ENCODE assay signal across 27 cellular contexts in genomic region chr1:82398357-82398756, GRCh38.
"Had no signal": no experiment of that assay in that cellular context is flagged by ENCODE, and none has a peak within 500 bp of the region (broad histone marks: within the 10 kb centered on the region; RNA-seq: fewer than 3 reads in every experiment).

No MANE protein-coding gene starts in this region.

- H3K4me3 Mint-ChIP-seq: activated CD4-positive, alpha-beta memory T cell treated with anti-CD3 and anti-CD28 coated beads, Interleukin-2, amount 10 ng/mL, durations not matched to agents 7 days and 5 days; activated CD4-positive, alpha-beta T cell treated with anti-CD3 and anti-CD28 coated beads, Interleukin-2, amount 10 ng/mL, durations not matched to agents 24 days and 14 days; activated CD8-positive, alpha-beta memory T cell treated with anti-CD3 and anti-CD28 coated beads, Interleukin-2, amount 10 ng/mL, durations not matched to agents 7 days and 5 days; activated naive CD4-positive, alpha-beta T cell treated with anti-CD3 and anti-CD28 coated beads, Interleukin-2, amount 10 ng/mL, durations not matched to agents 7 days and 5 days; memory B cell; nephron; stimulated activated naive CD8-positive, alpha-beta T cell treated with anti-CD3 and anti-CD28 coated beads, Interleukin-15, Interleukin-2, amounts not matched to agents 100 ng/mL and 50 ng/mL, for 24 hours; T-helper 17 cell had no signal

- H3K27ac ChIP-seq: body of pancreas, dorsolateral prefrontal cortex, epithelial cell of prostate, pancreas, psoas muscle, thyroid gland had no signal

- H3K36me3 ChIP-seq: pancreas, thyroid gland had no signal

- H3K4me3 ChIP-seq: body of pancreas, dorsolateral prefrontal cortex, pancreas, psoas muscle, thyroid gland had no signal

- H3K27me3 ChIP-seq: body of pancreas, pancreas, thyroid gland had no signal

- H3K9me3 Mint-ChIP-seq: activated CD4-positive, alpha-beta T cell treated with anti-CD3 and anti-CD28 coated beads, Interleukin-2, amount 10 ng/mL, durations not matched to agents 24 days and 14 days; activated naive CD4-positive, alpha-beta T cell treated with anti-CD3 and anti-CD28 coated beads, Interleukin-2, amount 10 ng/mL, durations not matched to agents 7 days and 5 days; memory B cell; nephron; stimulated activated naive CD8-positive, alpha-beta T cell treated with anti-CD3 and anti-CD28 coated beads, Interleukin-15, Interleukin-2, amounts not matched to agents 100 ng/mL and 50 ng/mL, for 24 hours had no signal

- H3K9me3 ChIP-seq: body of pancreas, pancreas, psoas muscle, thyroid gland had no signal

- DNase-seq: activated CD4-positive, alpha-beta memory T cell treated with anti-CD3 and anti-CD28 coated beads, Interleukin-2, amount 10 ng/mL, durations not matched to agents 7 days and 5 days; activated CD4-positive, alpha-beta T cell treated with anti-CD3 and anti-CD28 coated beads, Interleukin-2, amount 10 ng/mL, durations not matched to agents 24 days and 14 days; activated CD8-positive, alpha-beta memory T cell treated with anti-CD3 and anti-CD28 coated beads, Interleukin-2, amount 10 ng/mL, durations not matched to agents 7 days and 5 days; activated effector memory CD4-positive, alpha-beta T cell treated with anti-CD3 and anti-CD28 coated beads, Interleukin-2, amount 50 U/mL, for 16 hours; activated naive CD4-positive, alpha-beta T cell treated with anti-CD3 and anti-CD28 coated beads, Interleukin-2, amount 10 ng/mL, durations not matched to agents 7 days and 5 days; activated T-cell treated with anti-CD3 and anti-CD28 coated beads for 4 hours; amygdala; body of pancreas; central memory CD4-positive, alpha-beta T cell; dorsolateral prefrontal cortex; hippocampal formation; left ventricle myocardium superior; pancreas; psoas muscle; right cardiac atrium; stimulated activated CD4-positive, alpha-beta T cell treated with anti-CD3 and anti-CD28 coated beads, Interleukin-12 subunit alpha, Interleukin-12 subunit beta, amount 100 ng/mL, for 4 hours; stimulated activated CD4-positive, alpha-beta T cell treated with anti-CD3 and anti-CD28 coated beads, Interleukin-4, amount 100 ng/mL, for 4 hours; substantia nigra; SW 1271; T-helper 17 cell; thyroid gland had no signal

- H3K4me1 Mint-ChIP-seq: activated CD4-positive, alpha-beta memory T cell treated with anti-CD3 and anti-CD28 coated beads, Interleukin-2, amount 10 ng/mL, durations not matched to agents 7 days and 5 days; activated CD4-positive, alpha-beta T cell treated with anti-CD3 and anti-CD28 coated beads, Interleukin-2, amount 10 ng/mL, durations not matched to agents 24 days and 14 days; activated CD8-positive, alpha-beta memory T cell treated with anti-CD3 and anti-CD28 coated beads, Interleukin-2, amount 10 ng/mL, durations not matched to agents 7 days and 5 days; activated naive CD4-positive, alpha-beta T cell treated with anti-CD3 and anti-CD28 coated beads, Interleukin-2, amount 10 ng/mL, durations not matched to agents 7 days and 5 days; memory B cell; T-helper 17 cell had no signal

- H3K27me3 Mint-ChIP-seq: activated CD4-positive, alpha-beta memory T cell treated with anti-CD3 and anti-CD28 coated beads, Interleukin-2, amount 10 ng/mL, durations not matched to agents 7 days and 5 days; activated CD4-positive, alpha-beta T cell treated with anti-CD3 and anti-CD28 coated beads, Interleukin-2, amount 10 ng/mL, durations not matched to agents 24 days and 14 days; activated CD8-positive, alpha-beta memory T cell treated with anti-CD3 and anti-CD28 coated beads, Interleukin-2, amount 10 ng/mL, durations not matched to agents 7 days and 5 days; activated naive CD4-positive, alpha-beta T cell treated with anti-CD3 and anti-CD28 coated beads, Interleukin-2, amount 10 ng/mL, durations not matched to agents 7 days and 5 days; memory B cell; stimulated activated naive CD8-positive, alpha-beta T cell treated with anti-CD3 and anti-CD28 coated beads, Interleukin-15, Interleukin-2, amounts not matched to agents 100 ng/mL and 50 ng/mL, for 24 hours; T-helper 17 cell had no signal

- FAIRE-seq: colon, frontal cortex, pancreas had no signal

- H3K27ac Mint-ChIP-seq: activated CD4-positive, alpha-beta memory T cell treated with anti-CD3 and anti-CD28 coated beads, Interleukin-2, amount 10 ng/mL, durations not matched to agents 7 days and 5 days; activated CD4-positive, alpha-beta T cell treated with anti-CD3 and anti-CD28 coated beads, Interleukin-2, amount 10 ng/mL, durations not matched to agents 24 days and 14 days; activated CD8-positive, alpha-beta memory T cell treated with anti-CD3 and anti-CD28 coated beads, Interleukin-2, amount 10 ng/mL, durations not matched to agents 7 days and 5 days; activated naive CD4-positive, alpha-beta T cell treated with anti-CD3 and anti-CD28 coated beads, Interleukin-2, amount 10 ng/mL, durations not matched to agents 7 days and 5 days; memory B cell; stimulated activated naive CD8-positive, alpha-beta T cell treated with anti-CD3 and anti-CD28 coated beads, Interleukin-15, Interleukin-2, amounts not matched to agents 100 ng/mL and 50 ng/mL, for 24 hours; T-helper 17 cell had no signal

- H3K36me3 Mint-ChIP-seq: activated CD8-positive, alpha-beta memory T cell treated with anti-CD3 and anti-CD28 coated beads, Interleukin-2, amount 10 ng/mL, durations not matched to agents 7 days and 5 days; activated naive CD4-positive, alpha-beta T cell treated with anti-CD3 and anti-CD28 coated beads, Interleukin-2, amount 10 ng/mL, durations not matched to agents 7 days and 5 days; memory B cell had no signal

- H3K4me1 ChIP-seq: body of pancreas, pancreas, psoas muscle, thyroid gland had no signal
